12 cellular contexts compared by ENCODE assay signal in genomic region chr16:70378869-70379493, GRCh38. TPM values are rescaled to one million over a fixed set of nuclear protein-coding genes. Genes with fewer than 3 reads are reported as not detected.
A peak's percentile ranks its signal among the peaks of the same experiment; 100 is the strongest.
DNase-seq lines count a peak whose midpoint lies in the region; FAIRE-seq and TF ChIP-seq lines count a peak whose summit lies in the region.
"Had no signal": no experiment of that assay in that cellular context is flagged by ENCODE, and none has a peak within 500 bp of the region (broad histone marks: within the 10 kb centered on the region; RNA-seq: fewer than 3 reads in every experiment).

No MANE protein-coding gene starts in this region.

- H3K27me3 ChIP-seq in BLaER1 (no peaks in the 10 kb centered on the region), spleen (replicated peaks in 1 of 7) (no peaks in the 10 kb centered on the region)
- no peaks in the 10 kb centered on the region for H3K27me3 ChIP-seq in CD8-positive, alpha-beta memory T cell (ENCODE audit: insufficient read depth, low read length, poor library complexity, severe bottlenecking)

- H3K4me1 ChIP-seq in BLaER1 (peaks cover 51% of the 10 kb centered on the region), spleen (peaks cover 15 to 42% (median 29%) of the 10 kb centered on the region in 6 donors)
- peaks cover 16% of the 10 kb centered on the region for H3K4me1 ChIP-seq in CD8-positive, alpha-beta memory T cell (ENCODE audit: insufficient read depth, low read length)

- H3K27me3 Mint-ChIP-seq in CD8-positive, alpha-beta memory T cell, result no peaks in the 10 kb centered on the region
- H3K27me3 Mint-ChIP-seq in glutamatergic neuron (ENCODE audit: unreplicated experiment), result peaks cover 16% of the 10 kb centered on the region
- H3K27me3 Mint-ChIP-seq: natural killer cell treated with Interleukin-12 subunit alpha and Interleukin-12 subunit beta and Interleukin-15 and Interleukin-18, amount 100 ng/mL, for 72 hours had no signal

- H3K9me3 Mint-ChIP-seq in CD8-positive, alpha-beta memory T cell, result no peaks in the 10 kb centered on the region
- H3K9me3 Mint-ChIP-seq in glutamatergic neuron (ENCODE audit: unreplicated experiment), result peaks cover 27% of the 10 kb centered on the region
- H3K9me3 Mint-ChIP-seq: natural killer cell treated with Interleukin-12 subunit alpha and Interleukin-12 subunit beta and Interleukin-15 and Interleukin-18, amount 100 ng/mL, for 72 hours had no signal

- CTCF ChIA-PET in CD8-positive, alpha-beta memory T cell (lab: Charles Lee), result interaction anchor here (1.1 kb wide), 1 partner anchor 24 kb away, joined by 3 read pairs; no protein-coding TSS in a partner anchor

- H3K4me2 ChIP-seq in BLaER1, result peak overlapping the region; percentile 97

- H3K4me3 ChIP-seq in BLaER1, result no peak overlapping the region
- H3K4me3 ChIP-seq in CD8-positive, alpha-beta memory T cell (ENCODE audit: low read length), result no peak overlapping the region
- no peak overlapping the region for H3K4me3 ChIP-seq in spleen
- H3K4me3 ChIP-seq: thoracic aorta had no signal

- H3K4me3 Mint-ChIP-seq in CD8-positive, alpha-beta memory T cell, result peak overlapping the region; percentile 9 to 99 (median 49)
- H3K4me3 Mint-ChIP-seq in glutamatergic neuron (ENCODE audit: unreplicated experiment), result peak overlapping the region; percentile 92

- TF ChIP-seq POLR2A in H54 (IDR thresholded peaks at IDR 0.05; ENCODE audit: low read depth, low read length), result no peak
- TF ChIP-seq POLR2A in spleen (IDR thresholded peaks at IDR 0.05), result no peak

- TF ChIP-seq CTCF in glutamatergic neuron (IDR thresholded peaks at IDR 0.05; ENCODE audit: partially characterized antibody, unreplicated experiment), result no peak
- TF ChIP-seq CTCF in spleen (IDR thresholded peaks at IDR 0.05 in 8 of 11, conservative IDR thresholded peaks at IDR 0.05 in 3 of 11), result no peak

- peak overlapping the region in 3 of 8 donors; percentile 17 to 29 (median 27) for H3K27ac Mint-ChIP-seq in CD8-positive, alpha-beta memory T cell
- H3K27ac Mint-ChIP-seq in glutamatergic neuron (ENCODE audit: unreplicated experiment), result peak overlapping the region; percentile 15

- H3K9me3 ChIP-seq in BLaER1, result no peaks in the 10 kb centered on the region
- no peaks in the 10 kb centered on the region for H3K9me3 ChIP-seq in CD8-positive, alpha-beta memory T cell (ENCODE audit: low read length)
- no peaks in the 10 kb centered on the region for H3K9me3 ChIP-seq in spleen
- H3K9me3 ChIP-seq: thoracic aorta had no signal

- FAIRE-seq in H54 (lab: Jason Lieb, UNC), result no peak
- FAIRE-seq: HTR-8/SVneo had no signal

- 81 to 90% (median 89%) methylated on average over 12 to 13 of the region's 13 CpGs for WGBS in spleen, 5 donors

- peaks cover 19 to 25% (median 21%) of the 10 kb centered on the region in 3 donors for H3K4me1 Mint-ChIP-seq in CD8-positive, alpha-beta memory T cell
- H3K4me1 Mint-ChIP-seq in glutamatergic neuron (ENCODE audit: low read depth, unreplicated experiment), result peaks cover 20% of the 10 kb centered on the region

- H3K9ac ChIP-seq in BLaER1, result peak overlapping the region; percentile 20; the same call in 1 of the 2 replicates

- intact Hi-C loops in spleen (cut with DNase I; ENCODE audit: low total_unique reads), result no loop called here

- H3K27ac ChIP-seq in BLaER1, result peak overlapping the region; percentile 96; the same call in 1 of the 2 replicates
- no peak overlapping the region for H3K27ac ChIP-seq in CD8-positive, alpha-beta memory T cell (ENCODE audit: low read depth, low read length)
- H3K27ac ChIP-seq in spleen, result peak overlapping the region in 1 of 8 donors; percentile 90
- H3K27ac ChIP-seq: thoracic aorta had no signal

- no peak for DNase-seq in CD8-positive, alpha-beta memory T cell
- DNase-seq in glutamatergic neuron (no peak), H54 (ENCODE audit: insufficient read length, low spot score) (no peak), DMS53 treated with DMSO at 0.1 percent for 48 hours (lab: John Stamatoyannopoulos, UW; ENCODE audit: unreplicated experiment) (no peak), spleen (no peak)
- DNase-seq: foreskin melanocyte, NCI-H1694 had no signal

- peaks cover 58% of the 10 kb centered on the region for H3K36me3 ChIP-seq in BLaER1
- H3K36me3 ChIP-seq in CD8-positive, alpha-beta memory T cell (ENCODE audit: insufficient read depth, low read length), result peaks cover 6% of the 10 kb centered on the region
- peaks cover 0 to 84% (median 19%) of the 10 kb centered on the region in 6 donors for H3K36me3 ChIP-seq in spleen

- H3K36me3 Mint-ChIP-seq in CD8-positive, alpha-beta memory T cell, result peaks cover 0 to 36% (median 2%) of the 10 kb centered on the region in 3 donors
- H3K36me3 Mint-ChIP-seq in glutamatergic neuron (ENCODE audit: unreplicated experiment), result peaks cover 3% of the 10 kb centered on the region

- H4K20me1 ChIP-seq in BLaER1, result peaks cover 29% of the 10 kb centered on the region

- POLR2A ChIA-PET in CD8-positive, alpha-beta memory T cell (lab: Charles Lee), result interaction anchor here (0.6 to 1.5 kb wide), 2 partner anchors 25 to 224 kb away, joined by 3 to 4 read pairs; no protein-coding TSS in a partner anchor

TF ChIP-seq in PFSK-1, 5 proteins besides CTCF, POLR2A, EP300 and RAD21:
- TF ChIP-seq, protein P1, sequence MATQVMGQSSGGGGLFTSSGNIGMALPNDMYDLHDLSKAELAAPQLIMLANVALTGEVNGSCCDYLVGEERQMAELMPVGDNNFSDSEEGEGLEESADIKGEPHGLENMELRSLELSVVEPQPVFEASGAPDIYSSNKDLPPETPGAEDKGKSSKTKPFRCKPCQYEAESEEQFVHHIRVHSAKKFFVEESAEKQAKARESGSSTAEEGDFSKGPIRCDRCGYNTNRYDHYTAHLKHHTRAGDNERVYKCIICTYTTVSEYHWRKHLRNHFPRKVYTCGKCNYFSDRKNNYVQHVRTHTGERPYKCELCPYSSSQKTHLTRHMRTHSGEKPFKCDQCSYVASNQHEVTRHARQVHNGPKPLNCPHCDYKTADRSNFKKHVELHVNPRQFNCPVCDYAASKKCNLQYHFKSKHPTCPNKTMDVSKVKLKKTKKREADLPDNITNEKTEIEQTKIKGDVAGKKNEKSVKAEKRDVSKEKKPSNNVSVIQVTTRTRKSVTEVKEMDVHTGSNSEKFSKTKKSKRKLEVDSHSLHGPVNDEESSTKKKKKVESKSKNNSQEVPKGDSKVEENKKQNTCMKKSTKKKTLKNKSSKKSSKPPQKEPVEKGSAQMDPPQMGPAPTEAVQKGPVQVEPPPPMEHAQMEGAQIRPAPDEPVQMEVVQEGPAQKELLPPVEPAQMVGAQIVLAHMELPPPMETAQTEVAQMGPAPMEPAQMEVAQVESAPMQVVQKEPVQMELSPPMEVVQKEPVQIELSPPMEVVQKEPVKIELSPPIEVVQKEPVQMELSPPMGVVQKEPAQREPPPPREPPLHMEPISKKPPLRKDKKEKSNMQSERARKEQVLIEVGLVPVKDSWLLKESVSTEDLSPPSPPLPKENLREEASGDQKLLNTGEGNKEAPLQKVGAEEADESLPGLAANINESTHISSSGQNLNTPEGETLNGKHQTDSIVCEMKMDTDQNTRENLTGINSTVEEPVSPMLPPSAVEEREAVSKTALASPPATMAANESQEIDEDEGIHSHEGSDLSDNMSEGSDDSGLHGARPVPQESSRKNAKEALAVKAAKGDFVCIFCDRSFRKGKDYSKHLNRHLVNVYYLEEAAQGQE (IDR thresholded peaks at IDR 0.05; ENCODE audit: insufficient read depth in 1 of 2, low read depth in 2 of 2, low read length in 2 of 2), result no peak
- TF ChIP-seq SIN3A (IDR thresholded peaks at IDR 0.05; ENCODE audit: borderline replicate concordance, insufficient read depth, low read length), result no peak
- peak; percentile 53; the same call in 1 of the 2 replicates for TF ChIP-seq POLR2AphosphoS5 (IDR thresholded peaks at IDR 0.05; ENCODE audit: low read depth, low read length)

RNA-seq across cellular contexts. Expression of gene DDX19A, which starts 32.3 kb away (rescaled TPM):
- 10 to 100 TPM; 73.6 to 76.1 TPM for total RNA-seq in CD8-positive, alpha-beta memory T cell
- polyA plus RNA-seq in CD8-positive, alpha-beta memory T cell, result 45.3 TPM
- 16.4 TPM for polyA plus RNA-seq in PFSK-1 (2012; ENCODE audit: insufficient read length, low read depth)
- total RNA-seq in glutamatergic neuron (ENCODE audit: unreplicated experiment) (33.0 TPM), spleen (10 to 100 TPM; 26.1 to 33.7 (median 29.7) TPM)
- polyA plus RNA-seq in spleen, result 10 to 100 TPM; 13.3 to 21.1 (median 14.3) TPM

RNA-seq across cellular contexts. Expression of gene ST3GAL2, which starts 59.9 kb away (rescaled TPM):
- 10 to 100 TPM; 24.2 to 24.8 TPM for total RNA-seq in CD8-positive, alpha-beta memory T cell
- polyA plus RNA-seq in CD8-positive, alpha-beta memory T cell, result 20.1 TPM
- 28.4 TPM for polyA plus RNA-seq in PFSK-1 (2012; ENCODE audit: insufficient read length, low read depth)
- 134 TPM for total RNA-seq in glutamatergic neuron (ENCODE audit: unreplicated experiment)
- total RNA-seq in spleen, result 10 to 100 TPM; 33.1 to 66.9 (median 48.1) TPM
- 10 to 100 TPM in 1 of 3 donors, 1 to 10 TPM in 2; 5.2 to 16.5 (median 7.2) TPM for polyA plus RNA-seq in spleen
